ENCODE assay signal across 9 cellular contexts in genomic region chr1:89261926-89262540, GRCh38. TPM values are rescaled to one million over a fixed set of nuclear protein-coding genes. Genes with fewer than 3 reads are reported as not detected.
DNase-seq lines count a peak whose midpoint lies in the region; ATAC-seq and TF ChIP-seq lines count a peak whose summit lies in the region.
"Had no signal": no experiment of that assay in that cellular context is flagged by ENCODE, and none has a peak within 500 bp of the region (broad histone marks: within the 10 kb centered on the region; RNA-seq: fewer than 3 reads in every experiment).

No MANE protein-coding gene starts in this region.

- H3K4me3 ChIP-seq in esophagus squamous epithelium: peak overlapping the region in 3 of 4 donors; percentile 24 to 49 (median 26)
- no peak overlapping the region for H3K4me3 ChIP-seq in smooth muscle cell
- H3K4me3 ChIP-seq: A549 had no signal

- no peak for TF ChIP-seq POLR2A in esophagus squamous epithelium (IDR thresholded peaks at IDR 0.05)

- no peaks in the 10 kb centered on the region for H3K9me3 ChIP-seq in esophagus squamous epithelium
- no peaks in the 10 kb centered on the region for H3K9me3 ChIP-seq in smooth muscle cell (replicated peaks; ENCODE audit: low read depth)
- H3K9me3 ChIP-seq: A549 had no signal

- H3K79me2 ChIP-seq in smooth muscle cell (ENCODE audit: low read depth): no peaks in the 10 kb centered on the region

- H3F3A ChIP-seq in smooth muscle cell (ENCODE audit: low read depth): peaks cover 10% of the 10 kb centered on the region

- no peak for ATAC-seq in HG02759 (IDR thresholded peaks at IDR 0.05; ENCODE audit: unreplicated experiment)

- intact Hi-C loops in esophagus squamous epithelium (cut with DNase I): no loop called here

- TF ChIP-seq CTCF in esophagus squamous epithelium (IDR thresholded peaks at IDR 0.05) (no peak), smooth muscle cell (IDR thresholded peaks at IDR 0.05; ENCODE audit: borderline replicate concordance, insufficient read depth, poor library complexity, severe bottlenecking) (no peak)

- H3K36me3 ChIP-seq in esophagus squamous epithelium: no peaks in the 10 kb centered on the region
- no peaks in the 10 kb centered on the region for H3K36me3 ChIP-seq in smooth muscle cell (ENCODE audit: low read depth)

- peak overlapping the region in 3 of 4 donors; percentile 7 to 53 (median 48) for H3K27ac ChIP-seq in esophagus squamous epithelium
- H3K27ac ChIP-seq in smooth muscle cell (ENCODE audit: low read depth): peak overlapping the region; percentile 30
- H3K27ac ChIP-seq: A549 had no signal

- H3K27me3 ChIP-seq in esophagus squamous epithelium (no peaks in the 10 kb centered on the region), smooth muscle cell (ENCODE audit: low read depth) (no peaks in the 10 kb centered on the region)

- H3K4me1 ChIP-seq in esophagus squamous epithelium (peaks cover 0 to 38% (median 15%) of the 10 kb centered on the region in 3 donors), smooth muscle cell (ENCODE audit: low read depth) (peaks cover 14% of the 10 kb centered on the region)
- H3K4me1 ChIP-seq: A549 had no signal

- DNase-seq in NCI-H1417 (lab: John Stamatoyannopoulos, UW) (peak; percentile 21 to 85 (median 59)), NCI-H1417 treated with DMSO at 0.1 percent for 48 hours (lab: John Stamatoyannopoulos, UW) (no peak), NCI-H226 (peak; percentile 37), esophagus squamous epithelium (lab: John Stamatoyannopoulos, UW) (no peak), smooth muscle cell (lab: John Stamatoyannopoulos, UW; ENCODE audit: unreplicated experiment) (no peak), NCI-H1048 (lab: John Stamatoyannopoulos, UW) (no peak), RKO (ENCODE audit: low spot score) (no peak)

- peak overlapping the region; percentile 11 for H3K9ac ChIP-seq in smooth muscle cell (ENCODE audit: low read depth)

- H2AFZ ChIP-seq in smooth muscle cell (ENCODE audit: low read depth): no peak overlapping the region

- WGBS in esophagus squamous epithelium, 2 donors: 23 to 27% methylated on average over 6 of the region's 6 CpGs
- 79% methylated on average over 6 of the region's 6 CpGs for WGBS in smooth muscle cell (ENCODE audit: low lambda C conversion rate)

- H4K20me1 ChIP-seq in smooth muscle cell (ENCODE audit: low read depth): no peaks in the 10 kb centered on the region

- no peak overlapping the region for H3K4me2 ChIP-seq in smooth muscle cell
- H3K4me2 ChIP-seq: A549 had no signal

RNA-seq across cellular contexts. Expression of gene GBP5, which starts 10.6 kb away (rescaled TPM):
- total RNA-seq in esophagus squamous epithelium (1 to 10 TPM; 2.4 to 6.4 (median 4.8) TPM), smooth muscle cell (not detected in 2 replicates)
- not detected in 2 replicates for polyA plus RNA-seq in smooth muscle cell

Comparison
In these comparisons a context has a peak if more than half of its experiments do, and no peak if none do; other contexts are left out.
1. DNase-seq: peak in NCI-H1417 (3 of 3) and NCI-H226 (single experiment); none in NCI-H1417 treated with DMSO at 0.1 percent for 48 hours (single experiment), esophagus squamous epithelium (single experiment), smooth muscle cell (single experiment), NCI-H1048 (single experiment) and RKO (single experiment).